ENCODE assay signal across 15 cellular contexts in the genomic region with DNA sequence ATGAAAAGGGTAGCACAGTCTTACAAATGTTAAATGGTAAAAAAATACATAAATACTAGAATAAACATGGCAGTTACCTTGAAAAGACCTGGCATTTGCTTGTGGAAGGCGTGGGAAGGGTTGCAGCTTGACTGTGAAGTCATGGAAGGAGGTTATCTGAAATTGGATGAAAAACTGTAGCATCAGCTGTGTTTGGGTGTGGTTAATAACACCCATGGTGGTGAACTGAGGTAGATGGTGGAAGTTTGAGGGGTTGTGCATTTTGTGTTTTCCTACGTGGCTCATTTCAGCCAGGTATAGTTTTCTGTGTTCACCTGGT. TPM values are rescaled to one million over a fixed set of nuclear protein-coding genes. Genes with fewer than 3 reads are reported as not detected.
DNase-seq lines count a peak whose midpoint lies in the region; ATAC-seq and TF ChIP-seq lines count a peak whose summit lies in the region.
"Had no signal": no experiment of that assay in that cellular context is flagged by ENCODE, and none has a peak within 500 bp of the region (broad histone marks: within the 10 kb centered on the region; RNA-seq: fewer than 3 reads in every experiment).

No MANE protein-coding gene starts in this region.

- WGBS in gastroesophageal sphincter (ENCODE audit: low coverage in 1 of 2), 2 donors, result 77 to 80% methylated on average over 2 of the region's 2 CpGs

- H3K27ac ChIP-seq in foreskin keratinocyte (peak overlapping the region; percentile 19), gastroesophageal sphincter (peak overlapping the region in 1 of 4 donors; percentile 32)
- H3K27ac ChIP-seq: VCaP had no signal

- H3K4me3 ChIP-seq in gastroesophageal sphincter, result no peak overlapping the region
- H3K4me3 ChIP-seq: esophagus squamous epithelium, tibial artery had no signal

- TF ChIP-seq CTCF in foreskin keratinocyte (conservative IDR thresholded peaks at IDR 0.05) (no peak), gastroesophageal sphincter (IDR thresholded peaks at IDR 0.05) (no peak)

- H3K4me3 Mint-ChIP-seq in activated CD8-positive, alpha-beta memory T cell treated with anti-CD3 and anti-CD28 coated beads, Interleukin-2, amount 10 ng/mL, durations not matched to agents 7 days and 5 days, result no peak overlapping the region
- H3K4me3 Mint-ChIP-seq in activated CD4-positive, alpha-beta memory T cell treated with anti-CD3 and anti-CD28 coated beads, Interleukin-2, amount 10 ng/mL, durations not matched to agents 7 days and 5 days, result no peak overlapping the region
- H3K4me3 Mint-ChIP-seq in stimulated activated naive B cell treated with anti-CD40 and anti-IgM and Interleukin-4, amounts not matched to agents 10 μg/mL and 1 μg/mL and 100 μg/mL, for 72 hours, result no peak overlapping the region

- TF ChIP-seq EP300 in gastroesophageal sphincter (IDR thresholded peaks at IDR 0.05), result no peak

- CTCF ChIA-PET in activated CD8-positive, alpha-beta memory T cell treated with anti-CD3 and anti-CD28 coated beads, Interleukin-2, amount 10 ng/mL, durations not matched to agents 7 days and 5 days (lab: Charles Lee), result interaction anchor here (1.2 to 6.1 kb wide), 5 partner anchors 8 to 46 kb away, joined by 3 to 35 read pairs (median 31); a partner anchor contains a TSS
- CTCF ChIA-PET in activated CD4-positive, alpha-beta memory T cell treated with anti-CD3 and anti-CD28 coated beads, Interleukin-2, amount 10 ng/mL, durations not matched to agents 7 days and 5 days (lab: Charles Lee), result interaction anchor here (4.1 to 10.8 kb wide), 3 partner anchors 10 to 46 kb away, joined by 25 to 201 read pairs (median 99); a partner anchor contains a TSS

- no peak for DNase-seq in activated CD8-positive, alpha-beta memory T cell treated with anti-CD3 and anti-CD28 coated beads, Interleukin-2, amount 10 ng/mL, durations not matched to agents 7 days and 5 days
- DNase-seq in activated CD8-positive, alpha-beta memory T cell treated with anti-CD3 and anti-CD28 coated beads, Interleukin-2, amount 50 U/mL, for 48 hours, result no peak
- no peak for DNase-seq in activated CD4-positive, alpha-beta memory T cell treated with anti-CD3 and anti-CD28 coated beads, Interleukin-2, amount 10 ng/mL, durations not matched to agents 7 days and 5 days
- DNase-seq in foreskin keratinocyte, result no peak
- no peak for DNase-seq in stimulated activated naive B cell treated with anti-CD40 and anti-IgM and Interleukin-4, amounts not matched to agents 10 μg/mL and 1 μg/mL and 100 μg/mL, for 72 hours
- DNase-seq in KBM-7, result no peak
- DNase-seq in NCI-H2081 treated with DMSO at 0.1 percent for 48 hours (lab: John Stamatoyannopoulos, UW), result no peak
- DNase-seq: cerebellar nuclear complex, DMS79 treated with DMSO at 0.1 percent for 48 hours, esophagus squamous epithelium, NCI-H2029, SHP77, tibial artery had no signal

- no peaks in the 10 kb centered on the region for H3K27me3 Mint-ChIP-seq in activated CD8-positive, alpha-beta memory T cell treated with anti-CD3 and anti-CD28 coated beads, Interleukin-2, amount 10 ng/mL, durations not matched to agents 7 days and 5 days
- no peaks in the 10 kb centered on the region for H3K27me3 Mint-ChIP-seq in activated CD4-positive, alpha-beta memory T cell treated with anti-CD3 and anti-CD28 coated beads, Interleukin-2, amount 10 ng/mL, durations not matched to agents 7 days and 5 days
- no peaks in the 10 kb centered on the region for H3K27me3 Mint-ChIP-seq in stimulated activated naive B cell treated with anti-CD40 and anti-IgM and Interleukin-4, amounts not matched to agents 10 μg/mL and 1 μg/mL and 100 μg/mL, for 72 hours

- H3K27me3 ChIP-seq in foreskin keratinocyte, result no peaks in the 10 kb centered on the region
- no peaks in the 10 kb centered on the region for H3K27me3 ChIP-seq in gastroesophageal sphincter
- H3K27me3 ChIP-seq: esophagus squamous epithelium, tibial artery had no signal

- H3K9me3 Mint-ChIP-seq in activated CD8-positive, alpha-beta memory T cell treated with anti-CD3 and anti-CD28 coated beads, Interleukin-2, amount 10 ng/mL, durations not matched to agents 7 days and 5 days (ENCODE audit: low read depth), result no peaks in the 10 kb centered on the region
- H3K9me3 Mint-ChIP-seq in activated CD4-positive, alpha-beta memory T cell treated with anti-CD3 and anti-CD28 coated beads, Interleukin-2, amount 10 ng/mL, durations not matched to agents 7 days and 5 days, result no peaks in the 10 kb centered on the region
- H3K9me3 Mint-ChIP-seq in stimulated activated naive B cell treated with anti-CD40 and anti-IgM and Interleukin-4, amounts not matched to agents 10 μg/mL and 1 μg/mL and 100 μg/mL, for 72 hours, result no peaks in the 10 kb centered on the region

- H3K4me1 ChIP-seq in foreskin keratinocyte (peaks cover 45% of the 10 kb centered on the region), gastroesophageal sphincter (peaks cover 21 to 72% (median 30%) of the 10 kb centered on the region in 3 donors)

- no peak for ATAC-seq in activated CD8-positive, alpha-beta memory T cell treated with anti-CD3 and anti-CD28 coated beads, Interleukin-2, amount 10 ng/mL, durations not matched to agents 7 days and 5 days
- no peak for ATAC-seq in foreskin keratinocyte
- ATAC-seq in stimulated activated naive B cell treated with anti-CD40 and anti-IgM and Interleukin-4, amounts not matched to agents 10 μg/mL and 1 μg/mL and 100 μg/mL, for 72 hours (replicated peaks), result no peak
- no peak for ATAC-seq in gastroesophageal sphincter

- peaks cover 89% of the 10 kb centered on the region for H3K4me1 Mint-ChIP-seq in activated CD8-positive, alpha-beta memory T cell treated with anti-CD3 and anti-CD28 coated beads, Interleukin-2, amount 10 ng/mL, durations not matched to agents 7 days and 5 days
- peaks cover 95% of the 10 kb centered on the region for H3K4me1 Mint-ChIP-seq in activated CD4-positive, alpha-beta memory T cell treated with anti-CD3 and anti-CD28 coated beads, Interleukin-2, amount 10 ng/mL, durations not matched to agents 7 days and 5 days
- peaks cover 22 to 38% of the 10 kb centered on the region in 2 donors for H3K4me1 Mint-ChIP-seq in stimulated activated naive B cell treated with anti-CD40 and anti-IgM and Interleukin-4, amounts not matched to agents 10 μg/mL and 1 μg/mL and 100 μg/mL, for 72 hours

- in situ Hi-C loops in KBM-7 (cut with MboI; ENCODE audit: low pct_unique_long_range_greater_than_20kb, low sequenced_read_pairs), result no loop called here

- POLR2A ChIA-PET in activated CD4-positive, alpha-beta memory T cell treated with anti-CD3 and anti-CD28 coated beads, Interleukin-2, amount 10 ng/mL, durations not matched to agents 7 days and 5 days (lab: Charles Lee), result interaction anchor here (1.2 to 6.9 kb wide), 4 partner anchors 11 to 46 kb away, joined by 3 to 249 read pairs (median 4); no protein-coding TSS in a partner anchor

- peaks cover 43% of the 10 kb centered on the region for H3K36me3 Mint-ChIP-seq in activated CD8-positive, alpha-beta memory T cell treated with anti-CD3 and anti-CD28 coated beads, Interleukin-2, amount 10 ng/mL, durations not matched to agents 7 days and 5 days
- peaks cover 60% of the 10 kb centered on the region for H3K36me3 Mint-ChIP-seq in activated CD4-positive, alpha-beta memory T cell treated with anti-CD3 and anti-CD28 coated beads, Interleukin-2, amount 10 ng/mL, durations not matched to agents 7 days and 5 days (ENCODE audit: low read depth)
- H3K36me3 Mint-ChIP-seq in stimulated activated naive B cell treated with anti-CD40 and anti-IgM and Interleukin-4, amounts not matched to agents 10 μg/mL and 1 μg/mL and 100 μg/mL, for 72 hours, result peaks cover 24 to 48% of the 10 kb centered on the region in 2 donors

- no peaks in the 10 kb centered on the region for H3K9me3 ChIP-seq in gastroesophageal sphincter
- H3K9me3 ChIP-seq: esophagus squamous epithelium, tibial artery had no signal

- H3K27ac Mint-ChIP-seq in activated CD8-positive, alpha-beta memory T cell treated with anti-CD3 and anti-CD28 coated beads, Interleukin-2, amount 10 ng/mL, durations not matched to agents 7 days and 5 days, result peak overlapping the region; percentile 65
- peak overlapping the region; percentile 77 for H3K27ac Mint-ChIP-seq in activated CD4-positive, alpha-beta memory T cell treated with anti-CD3 and anti-CD28 coated beads, Interleukin-2, amount 10 ng/mL, durations not matched to agents 7 days and 5 days
- H3K27ac Mint-ChIP-seq in stimulated activated naive B cell treated with anti-CD40 and anti-IgM and Interleukin-4, amounts not matched to agents 10 μg/mL and 1 μg/mL and 100 μg/mL, for 72 hours, result peak overlapping the region; percentile 9

- H3K36me3 ChIP-seq in gastroesophageal sphincter, result peaks cover 0 to 21% of the 10 kb centered on the region in 2 donors

- TF ChIP-seq POLR2A in gastroesophageal sphincter (IDR thresholded peaks at IDR 0.05), result no peak

RNA-seq across cellular contexts. Expression of a gene that starts 46.5 kb away (rescaled TPM):
- total RNA-seq in activated CD8-positive, alpha-beta memory T cell treated with anti-CD3 and anti-CD28 coated beads, Interleukin-2, amount 10 ng/mL, durations not matched to agents 7 days and 5 days, result 10 to 100 TPM; 68.0 to 94.9 TPM
- 10 to 100 TPM; 82.1 to 82.9 TPM for total RNA-seq in activated CD4-positive, alpha-beta memory T cell treated with anti-CD3 and anti-CD28 coated beads, Interleukin-2, amount 10 ng/mL, durations not matched to agents 7 days and 5 days
- 119 and 139 TPM in 2 replicates for total RNA-seq in foreskin keratinocyte
- 104 and 132 TPM in 2 replicates for polyA plus RNA-seq in foreskin keratinocyte
- 10 to 100 TPM; 73.1 to 97.4 (median 79.5) TPM for total RNA-seq in gastroesophageal sphincter

Comparison
In these comparisons a context has a peak if more than half of its experiments do, and no peak if none do; other contexts are left out.
1. H3K27ac Mint-ChIP-seq: peak in every context shown above with its lines; median percentile 77 in activated CD4-positive, alpha-beta memory T cell treated with anti-CD3 and anti-CD28 coated beads, Interleukin-2, amount 10 ng/mL, durations not matched to agents 7 days and 5 days; 65 in activated CD8-positive, alpha-beta memory T cell treated with anti-CD3 and anti-CD28 coated beads, Interleukin-2, amount 10 ng/mL, durations not matched to agents 7 days and 5 days; 9 in stimulated activated naive B cell treated with anti-CD40 and anti-IgM and Interleukin-4, amounts not matched to agents 10 μg/mL and 1 μg/mL and 100 μg/mL, for 72 hours.